In genomic region chr11:88522624-88523361, GRCh38 we compare ENCODE assay signal across 19 cellular contexts.
"Had no signal": no experiment of that assay in that cellular context is flagged by ENCODE, and none has a peak within 500 bp of the region (broad histone marks: within the 10 kb centered on the region; RNA-seq: fewer than 3 reads in every experiment).

No MANE protein-coding gene starts in this region.

- H3K27me3 ChIP-seq: brain microvascular endothelial cell, foreskin keratinocyte, hepatocyte, spleen, upper lobe of right lung had no signal

- H3K27ac ChIP-seq: brain microvascular endothelial cell, foreskin keratinocyte, hepatocyte, spleen, upper lobe of right lung had no signal

- H3K9me3 ChIP-seq: spleen, upper lobe of right lung had no signal

- H3K36me3 ChIP-seq: brain microvascular endothelial cell, spleen, upper lobe of right lung had no signal

- H3K4me2 ChIP-seq: hepatocyte had no signal

- DNase-seq: activated CD4-positive, alpha-beta T cell treated with anti-CD3 and anti-CD28 coated beads, Interleukin-2, amount 10 ng/mL, durations not matched to agents 24 days and 14 days; activated CD8-positive, alpha-beta T cell treated with anti-CD3 and anti-CD28 coated beads for 36 hours; activated naive CD4-positive, alpha-beta T cell treated with Interleukin-2 at 50 U/mL for 16 hours; activated naive CD8-positive, alpha-beta T cell treated with anti-CD3 and anti-CD28 coated beads, Interleukin-2, amount 10 ng/mL, durations not matched to agents 7 days and 5 days; activated T-cell treated with anti-CD3 and anti-CD28 coated beads, Interleukin-2, amount 50 U/mL, for 1 hour; anterior cingulate cortex; brain microvascular endothelial cell; central memory CD4-positive, alpha-beta T cell; effector CD4-positive, alpha-beta T cell; left cardiac atrium; spleen; stimulated activated naive B cell treated with anti-CD40 and anti-IgM and Interleukin-4, amounts not matched to agents 10 μg/mL and 1 μg/mL and 100 μg/mL, for 72 hours; T-helper 9 cell; upper lobe of right lung had no signal

- H3K4me3 ChIP-seq: hepatocyte, spleen, upper lobe of right lung had no signal

- H3K4me1 ChIP-seq: spleen, upper lobe of right lung had no signal

- ATAC-seq: activated CD8-positive, alpha-beta T cell treated with anti-CD3 and anti-CD28 coated beads for 36 hours; esophagus mucosa; left cardiac atrium; natural killer cell treated with Interleukin-12 subunit alpha and Interleukin-12 subunit beta and Interleukin-15 and Interleukin-18, amount 100 ng/mL, for 72 hours; sciatic nerve; stimulated activated naive B cell treated with anti-CD40 and anti-IgM and Interleukin-4, amounts not matched to agents 10 μg/mL and 1 μg/mL and 100 μg/mL, for 72 hours; upper lobe of right lung had no signal
